ENCODE assay signal across 16 cellular contexts in the genomic region with DNA sequence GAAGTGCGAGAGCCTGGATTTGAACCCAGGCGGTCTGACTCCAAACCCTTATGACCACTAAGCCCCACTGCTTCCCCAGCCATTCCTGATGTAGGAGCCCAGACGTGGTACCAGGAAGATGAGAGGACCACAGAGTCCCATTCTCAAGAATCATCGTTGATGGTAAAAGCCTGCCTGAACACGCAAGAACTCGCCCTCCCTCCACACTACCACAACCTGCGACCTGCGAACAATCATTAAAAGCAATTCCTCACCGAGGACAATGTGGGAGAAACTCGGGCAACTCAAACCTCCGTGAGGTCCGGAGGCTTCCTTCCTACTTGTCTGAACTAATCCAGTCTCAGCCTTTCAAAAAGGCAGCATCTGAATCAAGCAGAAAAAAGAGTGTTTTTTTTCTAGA. TPM values are rescaled to one million over a fixed set of nuclear protein-coding genes. Genes with fewer than 3 reads are reported as not detected.
DNase-seq lines count a peak whose midpoint lies in the region; ATAC-seq and TF ChIP-seq lines count a peak whose summit lies in the region.
"Had no signal": no experiment of that assay in that cellular context is flagged by ENCODE, and none has a peak within 500 bp of the region (broad histone marks: within the 10 kb centered on the region; RNA-seq: fewer than 3 reads in every experiment).

No MANE protein-coding gene starts in this region.

- no TSS peak for BruUV-seq in MCF 10A (replicated peaks; lab: Mats Ljungman, UMichigan)
- BruUV-seq in mammary epithelial cell (replicated peaks; lab: Mats Ljungman, UMichigan) = no TSS peak

- in situ Hi-C loops in mammary epithelial cell (cut with MboI; ENCODE audit: low sequenced_read_pairs in 2 of 2) = no loop called here

- no peak overlapping the region for H3K9ac ChIP-seq in mammary epithelial cell (ENCODE audit: insufficient read depth, low read length)
- no peak overlapping the region for H3K9ac ChIP-seq in neural progenitor cell
- H3K9ac ChIP-seq: GM23248 had no signal

- H3K9me3 ChIP-seq in breast epithelium (no peaks in the 10 kb centered on the region), mammary epithelial cell (replicated peaks; ENCODE audit: insufficient read depth, low read length) (no peaks in the 10 kb centered on the region), hepatocyte (ENCODE audit: low read depth) (no peaks in the 10 kb centered on the region), neural progenitor cell (ENCODE audit: low read depth) (no peaks in the 10 kb centered on the region)
- H3K9me3 ChIP-seq: HAP-1 had no signal

- DNase-seq in MCF 10A (ENCODE audit: unreplicated experiment) (no peak), breast epithelium (ENCODE audit: low spot score in 2 of 2) (no peak), mammary epithelial cell (peak; percentile 76), type B pancreatic cell (ENCODE audit: extremely low spot score, unreplicated experiment) (no peak), hepatocyte (ENCODE audit: low spot score) (no peak), neural progenitor cell (ENCODE audit: low spot score) (no peak)
- DNase-seq in activated CD4-positive, alpha-beta T cell treated with anti-CD3 and anti-CD28 coated beads, Interleukin-2, amount 10 ng/mL, durations not matched to agents 7 days and 5 days = no peak
- DNase-seq: 8988T; C1 segment of cervical spinal cord; Calu3; CD4-positive, alpha-beta T cell; DMS 273 treated with DMSO at 0.1 percent for 48 hours; GM23248 had no signal

- no peak overlapping the region for H3K4me3 ChIP-seq in breast epithelium
- H3K4me3 ChIP-seq in mammary epithelial cell (replicated peaks in 1 of 3; ENCODE audit: insufficient read depth in 1 of 3, low read depth in 2 of 3, low read length in 3 of 3) = no peak overlapping the region
- H3K4me3 ChIP-seq in hepatocyte = no peak overlapping the region
- H3K4me3 ChIP-seq in neural progenitor cell = no peak overlapping the region
- H3K4me3 ChIP-seq: GM23248, HAP-1 had no signal

- CTCF ChIA-PET in MCF 10A (lab: Yijun Ruan, JAX) = interaction anchor here (1.1 to 1.7 kb wide), 2 partner anchors 9 to 17 kb away, joined by 3 to 8 read pairs; no protein-coding TSS in a partner anchor
- CTCF ChIA-PET in mammary epithelial cell (lab: Charles Lee; ENCODE audit: low non-redundant PET) = no interaction called here
- CTCF ChIA-PET in activated CD4-positive, alpha-beta T cell treated with anti-CD3 and anti-CD28 coated beads, Interleukin-2, amount 10 ng/mL, durations not matched to agents 7 days and 5 days (lab: Charles Lee) = no interaction called here

- H3K79me2 ChIP-seq in mammary epithelial cell (ENCODE audit: insufficient read depth, low read length) (peaks cover 11% of the 10 kb centered on the region), hepatocyte (peaks cover 98% of the 10 kb centered on the region), neural progenitor cell (ENCODE audit: low read depth) (peaks cover 93% of the 10 kb centered on the region)

- H3K9me2 ChIP-seq in hepatocyte (replicated peaks; ENCODE audit: insufficient read depth) = no peaks in the 10 kb centered on the region

- no peak for TF ChIP-seq POLR2A in breast epithelium (IDR thresholded peaks at IDR 0.05)

- intact Hi-C loops in MCF 10A (cut with micrococcal nuclease) (no loop called here), breast epithelium (cut with DNase I; ENCODE audit: low total_unique reads) (no loop called here), mammary epithelial cell (cut with micrococcal nuclease) (no loop called here)

- POLR2A ChIA-PET in MCF 10A (lab: Yijun Ruan, JAX) = interaction anchor here (0.7 to 1.7 kb wide), 4 partner anchors 9 to 91 kb away, joined by 3 to 4 read pairs (median 3); no protein-coding TSS in a partner anchor
- POLR2A ChIA-PET in activated CD4-positive, alpha-beta T cell treated with anti-CD3 and anti-CD28 coated beads, Interleukin-2, amount 10 ng/mL, durations not matched to agents 7 days and 5 days (lab: Charles Lee) = no interaction called here

- H3K27ac Mint-ChIP-seq in MCF 10A (ENCODE audit: low read depth, unreplicated experiment) (peak overlapping the region; percentile 22), type B pancreatic cell (peak overlapping the region; percentile 48), neural progenitor cell (no peak overlapping the region)
- no peak overlapping the region for H3K27ac Mint-ChIP-seq in activated CD4-positive, alpha-beta T cell treated with anti-CD3 and anti-CD28 coated beads, Interleukin-2, amount 10 ng/mL, durations not matched to agents 7 days and 5 days
- H3K27ac Mint-ChIP-seq: CD4-positive, alpha-beta T cell had no signal

- no peaks in the 10 kb centered on the region for H4K20me1 ChIP-seq in mammary epithelial cell (ENCODE audit: insufficient read depth, low read length)
- peaks cover 12% of the 10 kb centered on the region for H4K20me1 ChIP-seq in hepatocyte (ENCODE audit: insufficient read depth, poor library complexity, severe bottlenecking)
- H4K20me1 ChIP-seq in neural progenitor cell (ENCODE audit: low read depth) = no peaks in the 10 kb centered on the region

- H3K36me3 ChIP-seq in breast epithelium (no peaks in the 10 kb centered on the region), mammary epithelial cell (ENCODE audit: insufficient read depth, low read length) (no peaks in the 10 kb centered on the region), hepatocyte (replicated peaks; ENCODE audit: insufficient read depth, low read depth) (no peaks in the 10 kb centered on the region), neural progenitor cell (no peaks in the 10 kb centered on the region)
- H3K36me3 ChIP-seq: HAP-1 had no signal

- H3K4me1 Mint-ChIP-seq in MCF 10A (ENCODE audit: insufficient read depth, unreplicated experiment) = peaks cover 11% of the 10 kb centered on the region
- peaks cover 24% of the 10 kb centered on the region for H3K4me1 Mint-ChIP-seq in type B pancreatic cell (ENCODE audit: unreplicated experiment)
- peaks cover 6% of the 10 kb centered on the region for H3K4me1 Mint-ChIP-seq in neural progenitor cell
- H3K4me1 Mint-ChIP-seq in activated CD4-positive, alpha-beta T cell treated with anti-CD3 and anti-CD28 coated beads, Interleukin-2, amount 10 ng/mL, durations not matched to agents 7 days and 5 days = no peaks in the 10 kb centered on the region

- WGBS in mammary epithelial cell (ENCODE audit: low coverage, missing lambda C conversion rate) = 10% methylated on average over 11 of the region's 12 CpGs
- WGBS in hepatocyte (ENCODE audit: low lambda C conversion rate, missing lambda C conversion rate) = 76% methylated on average over 12 of the region's 12 CpGs

- ATAC-seq in esophagus mucosa = peak; percentile 53
- ATAC-seq: HepG2 had no signal

- H3K9me3 Mint-ChIP-seq in MCF 10A (ENCODE audit: unreplicated experiment) (no peaks in the 10 kb centered on the region), type B pancreatic cell (peaks cover 4% of the 10 kb centered on the region), neural progenitor cell (no peaks in the 10 kb centered on the region)
- H3K9me3 Mint-ChIP-seq in activated CD4-positive, alpha-beta T cell treated with anti-CD3 and anti-CD28 coated beads, Interleukin-2, amount 10 ng/mL, durations not matched to agents 7 days and 5 days = no peaks in the 10 kb centered on the region

- H3K27me3 Mint-ChIP-seq in MCF 10A (ENCODE audit: insufficient read depth, unreplicated experiment) = no peaks in the 10 kb centered on the region
- no peaks in the 10 kb centered on the region for H3K27me3 Mint-ChIP-seq in type B pancreatic cell
- H3K27me3 Mint-ChIP-seq in neural progenitor cell (ENCODE audit: insufficient read depth, low read depth) = no peaks in the 10 kb centered on the region
- H3K27me3 Mint-ChIP-seq in activated CD4-positive, alpha-beta T cell treated with anti-CD3 and anti-CD28 coated beads, Interleukin-2, amount 10 ng/mL, durations not matched to agents 7 days and 5 days = peaks cover 5% of the 10 kb centered on the region

- H3K27me3 ChIP-seq in breast epithelium (no peaks in the 10 kb centered on the region), mammary epithelial cell (ENCODE audit: insufficient read depth, low read length) (no peaks in the 10 kb centered on the region), hepatocyte (no peaks in the 10 kb centered on the region), neural progenitor cell (no peaks in the 10 kb centered on the region)

- H3K4me3 Mint-ChIP-seq in MCF 10A (ENCODE audit: unreplicated experiment) (no peak overlapping the region), type B pancreatic cell (no peak overlapping the region), neural progenitor cell (no peak overlapping the region)
- H3K4me3 Mint-ChIP-seq in activated CD4-positive, alpha-beta T cell treated with anti-CD3 and anti-CD28 coated beads, Interleukin-2, amount 10 ng/mL, durations not matched to agents 7 days and 5 days = no peak overlapping the region
- H3K4me3 Mint-ChIP-seq: CD4-positive, alpha-beta T cell had no signal

- dilution Hi-C loops in mammary epithelial cell (cut with HindIII; ENCODE audit: low sequenced_read_pairs) = no loop called here

- peak overlapping the region; percentile 69 for H3K4me2 ChIP-seq in mammary epithelial cell (ENCODE audit: insufficient read depth, low read depth, low read length)
- H3K4me2 ChIP-seq in hepatocyte = no peak overlapping the region
- no peak overlapping the region for H3K4me2 ChIP-seq in neural progenitor cell

- no peak overlapping the region for H3K27ac ChIP-seq in breast epithelium
- no peak overlapping the region for H3K27ac ChIP-seq in mammary epithelial cell (ENCODE audit: insufficient read depth, low read depth, low read length)
- H3K27ac ChIP-seq in hepatocyte = no peak overlapping the region
- H3K27ac ChIP-seq in neural progenitor cell = no peak overlapping the region
- H3K27ac ChIP-seq: GM23248 had no signal

- peak overlapping the region; percentile 75 for H2AFZ ChIP-seq in mammary epithelial cell (ENCODE audit: low read depth, low read length)
- no peak overlapping the region for H2AFZ ChIP-seq in hepatocyte
- H2AFZ ChIP-seq in neural progenitor cell (replicated peaks) = no peak overlapping the region
- H2AFZ ChIP-seq: GM23248 had no signal

- H3F3A ChIP-seq in neural progenitor cell (ENCODE audit: low read depth) = no peaks in the 10 kb centered on the region

- no peaks in the 10 kb centered on the region for H3K4me1 ChIP-seq in breast epithelium
- H3K4me1 ChIP-seq in mammary epithelial cell (ENCODE audit: insufficient read depth, low read length) = peaks cover 17% of the 10 kb centered on the region
- no peaks in the 10 kb centered on the region for H3K4me1 ChIP-seq in hepatocyte (ENCODE audit: insufficient read depth)
- no peaks in the 10 kb centered on the region for H3K4me1 ChIP-seq in neural progenitor cell
- H3K4me1 ChIP-seq: HAP-1 had no signal

- TF ChIP-seq CTCF in MCF 10A (IDR thresholded peaks at IDR 0.05; ENCODE audit: unreplicated experiment) (no peak), breast epithelium (IDR thresholded peaks at IDR 0.05) (no peak), mammary epithelial cell (conservative IDR thresholded peaks at IDR 0.05 in 1 of 2, IDR thresholded peaks at IDR 0.05 in 1 of 2; ENCODE audit: extremely low read depth in 1 of 2, insufficient read depth in 1 of 2, low read depth in 1 of 2, low read length in 2 of 2) (no peak), type B pancreatic cell (conservative IDR thresholded peaks at IDR 0.05) (no peak), hepatocyte (IDR thresholded peaks at IDR 0.05; ENCODE audit: poor library complexity) (no peak), neural progenitor cell (IDR thresholded peaks at IDR 0.05) (no peak)

- no peaks in the 10 kb centered on the region for H3K36me3 Mint-ChIP-seq in MCF 10A (ENCODE audit: insufficient read depth, unreplicated experiment)
- peaks cover 9% of the 10 kb centered on the region for H3K36me3 Mint-ChIP-seq in type B pancreatic cell
- H3K36me3 Mint-ChIP-seq in neural progenitor cell = no peaks in the 10 kb centered on the region
- no peaks in the 10 kb centered on the region for H3K36me3 Mint-ChIP-seq in activated CD4-positive, alpha-beta T cell treated with anti-CD3 and anti-CD28 coated beads, Interleukin-2, amount 10 ng/mL, durations not matched to agents 7 days and 5 days (ENCODE audit: low read depth)

RNA-seq across cellular contexts. Expression of a gene that starts 10.3 kb away (rescaled TPM):
- total RNA-seq in MCF 10A (2022) = 6.2 and 6.3 TPM in 2 replicates
- 10 to 100 TPM; 22.1 to 94.4 (median 70.5) TPM for total RNA-seq in breast epithelium
- 10 to 100 TPM; 16.1 to 30.5 TPM for total RNA-seq in mammary epithelial cell
- polyA plus RNA-seq in mammary epithelial cell = 6.7 TPM
- polyA minus RNA-seq in mammary epithelial cell = 25.8 TPM
- total RNA-seq in esophagus mucosa = 13.7 TPM
- total RNA-seq in type B pancreatic cell (ENCODE audit: low replicate concordance) = 46.1 and 53.1 TPM in 2 replicates
- total RNA-seq in hepatocyte = 43.5 and 47.8 TPM in 2 replicates
- polyA plus RNA-seq in hepatocyte = 25.8 and 26.2 TPM in 2 replicates
- 40.6 and 48.4 TPM in 2 replicates for total RNA-seq in neural progenitor cell (ENCODE audit: low replicate concordance)
- total RNA-seq in activated CD4-positive, alpha-beta T cell treated with anti-CD3 and anti-CD28 coated beads, Interleukin-2, amount 10 ng/mL, durations not matched to agents 7 days and 5 days = under 1 TPM in 1 of 2 experiments, not detected in 1; 0.04 TPM
- total RNA-seq: CD4-positive, alpha-beta T cell had no signal

Comparison
In these comparisons a context has a peak if more than half of its experiments do, and no peak if none do; other contexts are left out.
1. H3K27ac Mint-ChIP-seq: peak in MCF 10A (single experiment) and type B pancreatic cell (single experiment); none in neural progenitor cell (single experiment) and activated CD4-positive, alpha-beta T cell treated with anti-CD3 and anti-CD28 coated beads, Interleukin-2, amount 10 ng/mL, durations not matched to agents 7 days and 5 days (single experiment).